19 cellular contexts compared by ENCODE assay signal in the genomic region with DNA sequence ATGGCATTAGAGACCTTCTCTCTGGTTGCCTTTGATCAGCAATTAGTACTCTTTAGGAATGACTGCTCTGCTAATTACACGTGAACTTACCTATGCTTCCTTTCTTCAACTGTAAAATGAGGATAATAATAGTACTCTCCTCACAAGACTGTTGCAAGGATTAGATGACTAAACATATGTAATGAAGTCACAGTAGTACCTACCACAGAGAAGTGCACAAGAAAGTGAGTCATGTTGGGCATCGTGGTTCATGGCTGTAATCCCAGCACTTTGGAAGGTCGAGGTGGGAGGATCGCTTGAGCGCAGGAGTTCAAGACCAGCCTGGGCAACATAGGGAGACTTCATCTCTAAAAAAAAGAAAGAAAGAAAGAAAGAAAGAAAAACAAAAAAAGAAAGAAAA.
DNase-seq lines count a peak whose midpoint lies in the region; ATAC-seq and TF ChIP-seq lines count a peak whose summit lies in the region.
"Had no signal": no experiment of that assay in that cellular context is flagged by ENCODE, and none has a peak within 500 bp of the region (broad histone marks: within the 10 kb centered on the region; RNA-seq: fewer than 3 reads in every experiment).

No MANE protein-coding gene starts in this region.

- DNase-seq in Daoy (ENCODE audit: low read depth) (peak; percentile 45), HT1080 (ENCODE audit: low read depth) (peak; percentile 75), amniotic epithelial cell (ENCODE audit: low read depth) (peak; percentile 81), foreskin keratinocyte (peak; percentile 34 to 62), mucosa of descending colon (no peak)
- DNase-seq in effector CD4-positive, alpha-beta T cell: no peak
- DNase-seq: activated CD8-positive, alpha-beta memory T cell treated with anti-CD3 and anti-CD28 coated beads, Interleukin-2, amount 50 U/mL, for 4 hours; activated naive CD4-positive, alpha-beta T cell treated with anti-CD3 and anti-CD28 coated beads, Interleukin-2, amount 50 U/mL, for 16 hours; BE2C; head of caudate nucleus; kidney; midbrain; NCI-H1436 treated with DMSO at 0.1 percent for 48 hours; occipital lobe; OCI-M1; stimulated activated naive B cell treated with anti-CD40 and anti-IgM and Interleukin-4, amounts not matched to agents 10 μg/mL and 1 μg/mL and 100 μg/mL, for 72 hours; upper lobe of left lung had no signal

- intact Hi-C loops in mucosa of descending colon (cut with DNase I, micrococcal nuclease): no loop called here

- H3K27me3 ChIP-seq in foreskin keratinocyte: no peaks in the 10 kb centered on the region
- H3K27me3 ChIP-seq: BE2C, upper lobe of left lung had no signal

- H3K4me3 ChIP-seq in mucosa of descending colon: no peak overlapping the region
- H3K4me3 ChIP-seq: GM23338, upper lobe of left lung had no signal

- peak; percentile 89 for ATAC-seq in foreskin keratinocyte
- ATAC-seq in HG02973 (IDR thresholded peaks at IDR 0.05; ENCODE audit: unreplicated experiment): no peak
- ATAC-seq in mucosa of descending colon: no peak
- ATAC-seq: GM23338; stimulated activated naive B cell treated with anti-CD40 and anti-IgM and Interleukin-4, amounts not matched to agents 10 μg/mL and 1 μg/mL and 100 μg/mL, for 72 hours had no signal

- no peaks in the 10 kb centered on the region for H3K36me3 ChIP-seq in mucosa of descending colon (ENCODE audit: low read depth)
- H3K36me3 ChIP-seq: BE2C, upper lobe of left lung had no signal

- no peaks in the 10 kb centered on the region for H3K4me1 ChIP-seq in foreskin keratinocyte
- no peaks in the 10 kb centered on the region for H3K4me1 ChIP-seq in mucosa of descending colon (ENCODE audit: low read depth)
- H3K4me1 ChIP-seq: BE2C had no signal

- TF ChIP-seq CTCF in foreskin keratinocyte (conservative IDR thresholded peaks at IDR 0.05) (no peak), mucosa of descending colon (IDR thresholded peaks at IDR 0.05) (no peak)

- no peak overlapping the region for H3K27ac ChIP-seq in foreskin keratinocyte
- H3K27ac ChIP-seq: upper lobe of left lung had no signal

- no peaks in the 10 kb centered on the region for H3K9me3 ChIP-seq in mucosa of descending colon
- H3K9me3 ChIP-seq: BE2C, upper lobe of left lung had no signal

Comparison
In these comparisons a context has a peak if more than half of its experiments do, and no peak if none do; other contexts are left out.
1. DNase-seq: peak in Daoy (single experiment), HT1080 (single experiment), amniotic epithelial cell (single experiment) and foreskin keratinocyte (2 of 2); none in mucosa of descending colon (0 of 3) and effector CD4-positive, alpha-beta T cell (single experiment).